ENCODE assay signal across 20 cellular contexts in the genomic region with DNA sequence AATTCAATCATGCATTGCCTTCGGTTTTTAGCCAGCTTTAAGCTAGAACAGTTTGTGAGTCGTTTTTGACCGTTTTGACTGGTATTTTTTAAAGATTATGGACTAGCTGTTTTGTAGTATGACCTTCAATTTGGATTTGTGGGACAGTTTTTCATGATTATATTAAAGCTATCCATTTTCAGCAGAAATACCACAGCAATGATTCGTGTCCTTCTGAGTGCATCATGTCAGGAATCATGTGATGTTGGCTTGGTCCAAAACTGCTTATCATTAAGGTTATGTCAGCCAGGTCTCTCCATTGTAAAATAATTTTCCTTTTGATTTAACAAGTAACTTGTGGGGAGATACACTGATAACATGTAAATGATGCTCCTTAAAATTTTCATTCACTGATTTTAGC.
DNase-seq lines count a peak whose midpoint lies in the region; ATAC-seq and TF ChIP-seq lines count a peak whose summit lies in the region.
"Had no signal": no experiment of that assay in that cellular context is flagged by ENCODE, and none has a peak within 500 bp of the region (broad histone marks: within the 10 kb centered on the region; RNA-seq: fewer than 3 reads in every experiment).

No MANE protein-coding gene starts in this region.

- ATAC-seq in GM19324 (IDR thresholded peaks at IDR 0.05; ENCODE audit: low FRiP score, unreplicated experiment), result no peak
- ATAC-seq: K562 had no signal

- CTCF ChIA-PET in AG04449 (lab: Yijun Ruan, JAX), result interaction anchor here (2.5 kb wide), 1 partner anchor 17 kb away, joined by 8 read pairs; no protein-coding TSS in a partner anchor
- CTCF ChIA-PET in RWPE1 (lab: Yijun Ruan, JAX), result no interaction called here

- DNase-seq in AG04449 (ENCODE audit: low read depth, low spot score) (peak; percentile 12), LHCN-M2 (ENCODE audit: low read depth) (peak; percentile 70), dedifferentiated amniotic fluid mesenchymal stem cell (ENCODE audit: extremely low spot score) (peak; percentile 31), kidney tubule cell (ENCODE audit: low spot score) (peak; percentile 6), RWPE1 (ENCODE audit: low spot score) (no peak), Kasumi-1 (lab: John Stamatoyannopoulos, UW) (no peak)
- no peak for DNase-seq in activated effector memory CD4-positive, alpha-beta T cell treated with Interleukin-2 at 50 U/mL for 16 hours
- DNase-seq: activated CD4-positive, alpha-beta T cell treated with anti-CD3 and anti-CD28 coated beads, Interleukin-2, amount 10 ng/mL, durations not matched to agents 7 days and 5 days; activated CD8-positive, alpha-beta memory T cell treated with anti-CD3 and anti-CD28 coated beads, Interleukin-2, amount 50 U/mL, for 4 hours; activated naive CD8-positive, alpha-beta T cell treated with anti-CD3 and anti-CD28 coated beads, Interleukin-2, amount 10 ng/mL, durations not matched to agents 7 days and 5 days; C1 segment of cervical spinal cord; caudate nucleus; GOT3; immature natural killer cell; MV-4-11; NCI-H1694; PC-9 had no signal

- no peak overlapping the region for H3K4me3 ChIP-seq in AG04449 (ENCODE audit: low read depth, low read length)
- H3K4me3 ChIP-seq: K562, PC-9 had no signal

- H3K27ac ChIP-seq in RWPE1, result no peak overlapping the region
- H3K27ac ChIP-seq: neutrophil, PC-9 had no signal

- POLR2A ChIA-PET in AG04449 (lab: Yijun Ruan, JAX) (no interaction called here), RWPE1 (lab: Yijun Ruan, JAX; ENCODE audit: low non-redundant PET) (no interaction called here)

- TF ChIP-seq CTCF in AG04449 (IDR thresholded peaks at IDR 0.05; ENCODE audit: insufficient read depth, low read length, missing control alignments) (no peak), RWPE1 (conservative IDR thresholded peaks at IDR 0.05; ENCODE audit: low read depth) (no peak)

Comparison
In these comparisons a context has a peak if more than half of its experiments do, and no peak if none do; other contexts are left out.
1. DNase-seq: peak in AG04449 (single experiment), LHCN-M2 (single experiment), dedifferentiated amniotic fluid mesenchymal stem cell (single experiment) and kidney tubule cell (single experiment); none in RWPE1 (single experiment), activated effector memory CD4-positive, alpha-beta T cell treated with Interleukin-2 at 50 U/mL for 16 hours (single experiment) and Kasumi-1 (0 of 2).